Comparison of ENCODE assay signal across 10 cellular contexts in the genomic region with DNA sequence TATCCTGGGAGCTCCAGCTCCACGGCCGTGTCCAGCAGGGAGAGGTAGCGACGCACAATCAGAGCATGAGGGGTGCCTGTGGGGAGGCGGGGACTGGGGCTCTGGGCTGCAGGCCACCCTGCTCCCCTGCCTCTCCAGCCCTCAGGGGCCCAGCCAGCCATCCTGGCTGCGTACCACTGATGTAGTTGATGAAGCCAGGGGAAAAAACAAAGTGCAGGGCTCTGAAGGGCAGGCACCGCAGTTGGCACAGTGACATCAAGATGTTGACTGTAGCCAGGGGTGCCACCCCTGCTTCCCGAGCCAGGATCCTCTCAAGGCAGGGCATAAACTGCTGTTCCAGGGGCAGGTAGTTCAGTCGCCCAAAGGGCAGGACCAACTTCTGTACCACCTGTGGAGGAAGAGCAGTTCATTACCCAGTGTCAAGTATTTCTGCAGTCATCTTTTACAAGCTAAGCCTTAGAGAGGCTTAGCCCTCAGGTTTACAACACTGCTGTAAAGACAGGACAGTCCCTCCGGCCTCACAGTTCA. TPM values are rescaled to one million over a fixed set of nuclear protein-coding genes. Genes with fewer than 3 reads are reported as not detected.
DNase-seq lines count a peak whose midpoint lies in the region; ATAC-seq and TF ChIP-seq lines count a peak whose summit lies in the region.
"Had no signal": no experiment of that assay in that cellular context is flagged by ENCODE, and none has a peak within 500 bp of the region (broad histone marks: within the 10 kb centered on the region; RNA-seq: fewer than 3 reads in every experiment).

No MANE protein-coding gene starts in this region.

- no peak overlapping the region for H3K27ac ChIP-seq in mesenchymal stem cell (ENCODE audit: low read length, poor library complexity, severe bottlenecking)
- H3K27ac ChIP-seq: ovary had no signal

- no peak overlapping the region for H3K4me2 ChIP-seq in mesenchymal stem cell (ENCODE audit: low read length, poor library complexity, severe bottlenecking)

- H2BK5ac ChIP-seq in mesenchymal stem cell (ENCODE audit: low read depth, low read length, poor library complexity, severe bottlenecking) = no peak overlapping the region

- TF ChIP-seq CTCF in GM10248 (IDR thresholded peaks at IDR 0.05; ENCODE audit: control extremely low read depth, extremely low read depth, low read depth, missing control alignments) (no peak), CD14-positive monocyte (IDR thresholded peaks at IDR 0.05) (no peak)

- H3K18ac ChIP-seq in mesenchymal stem cell (ENCODE audit: low read depth in 1 of 2, low read length in 2 of 2) = peak overlapping the region in 1 of 2 experiments; percentile 70

- CTCF ChIA-PET in GM10248 (lab: Yijun Ruan, JAX) = interaction anchor here (0.9 to 1.9 kb wide), 9 partner anchors 10 to 93 kb away, joined by 3 to 8 read pairs (median 3); a partner anchor contains a TSS

- H3K23ac ChIP-seq in mesenchymal stem cell (ENCODE audit: low read length in 2 of 2) = no peak overlapping the region

- H3K9me3 ChIP-seq in mesenchymal stem cell (ENCODE audit: control insufficient read depth, low read length) = no peaks in the 10 kb centered on the region
- H3K9me3 ChIP-seq: ovary had no signal

- H2AFZ ChIP-seq in mesenchymal stem cell (ENCODE audit: low read depth, low read length) = no peak overlapping the region

- POLR2A ChIA-PET in GM10248 (lab: Yijun Ruan, JAX) = no interaction called here

- peak overlapping the region; percentile 41 for H4K8ac ChIP-seq in mesenchymal stem cell (ENCODE audit: low read length)

- H2AK5ac ChIP-seq in mesenchymal stem cell (ENCODE audit: low read length, severe bottlenecking) = no peak overlapping the region

- H3K4me1 Mint-ChIP-seq in stimulated activated naive CD8-positive, alpha-beta T cell treated with anti-CD3 and anti-CD28 coated beads, Interleukin-15, Interleukin-2, amounts not matched to agents 100 ng/mL and 50 ng/mL, for 24 hours (ENCODE audit: low read depth) = peaks cover 31% of the 10 kb centered on the region
- H3K4me1 Mint-ChIP-seq in activated T-helper 17 cell treated with anti-CD3 and anti-CD28 coated beads, Interleukin-2, amount 50 U/mL, for 72 hours = peaks cover 3% of the 10 kb centered on the region
- peaks cover 21% of the 10 kb centered on the region for H3K4me1 Mint-ChIP-seq in CD14-positive monocyte

- H3K36me3 Mint-ChIP-seq in stimulated activated naive CD8-positive, alpha-beta T cell treated with anti-CD3 and anti-CD28 coated beads, Interleukin-15, Interleukin-2, amounts not matched to agents 100 ng/mL and 50 ng/mL, for 24 hours (ENCODE audit: low read depth) = peaks cover 34% of the 10 kb centered on the region
- H3K36me3 Mint-ChIP-seq in activated T-helper 17 cell treated with anti-CD3 and anti-CD28 coated beads, Interleukin-2, amount 50 U/mL, for 72 hours (ENCODE audit: low read depth) = peaks cover 68% of the 10 kb centered on the region
- H3K36me3 Mint-ChIP-seq in CD14-positive monocyte = peaks cover 30 to 41% of the 10 kb centered on the region in 2 donors

- peak overlapping the region in 1 of 2 experiments; percentile 41 for H3K14ac ChIP-seq in mesenchymal stem cell (ENCODE audit: low read length in 2 of 2)

- peaks cover 31% of the 10 kb centered on the region for H3K79me1 ChIP-seq in mesenchymal stem cell (replicated peaks; ENCODE audit: low read length, poor library complexity, severe bottlenecking)

- no peak overlapping the region for H3K4me3 ChIP-seq in mesenchymal stem cell (ENCODE audit: insufficient read depth in 1 of 2, low read depth in 1 of 2, low read length in 2 of 2)
- H3K4me3 ChIP-seq: ovary had no signal

- peak overlapping the region; percentile 94 for H3K9ac ChIP-seq in mesenchymal stem cell (ENCODE audit: low read length)

- H3K4me1 ChIP-seq in mesenchymal stem cell (ENCODE audit: control insufficient read depth, insufficient read depth, low read depth, low read length) = peaks cover 45% of the 10 kb centered on the region

- peak overlapping the region; percentile 10 to 27 for H3K4ac ChIP-seq in mesenchymal stem cell (ENCODE audit: low read depth in 1 of 2, low read length in 2 of 2)

- DNase-seq in stimulated activated naive CD8-positive, alpha-beta T cell treated with anti-CD3 and anti-CD28 coated beads, Interleukin-15, Interleukin-2, amounts not matched to agents 100 U/mL and 50 U/mL, for 24 hours = no peak
- DNase-seq in mesenchymal stem cell (no peak), GM10248 (ENCODE audit: extremely low spot score) (no peak), CD14-positive monocyte (ENCODE audit: low spot score) (no peak), NCI-H510A treated with DMSO at 0.1 percent for 48 hours (lab: John Stamatoyannopoulos, UW) (no peak)
- DNase-seq: stimulated activated CD4-positive, alpha-beta T cell treated with anti-CD3 and anti-CD28 coated beads, Interleukin-4, amount 100 ng/mL, for 4 hours had no signal

- WGBS in mesenchymal stem cell = 79% methylated on average over 10 of the region's 10 CpGs

- H3K27me3 Mint-ChIP-seq in stimulated activated naive CD8-positive, alpha-beta T cell treated with anti-CD3 and anti-CD28 coated beads, Interleukin-15, Interleukin-2, amounts not matched to agents 100 ng/mL and 50 ng/mL, for 24 hours = no peaks in the 10 kb centered on the region
- H3K27me3 Mint-ChIP-seq in activated T-helper 17 cell treated with anti-CD3 and anti-CD28 coated beads, Interleukin-2, amount 50 U/mL, for 72 hours = no peaks in the 10 kb centered on the region
- peaks cover 0 to 1% (median 0%) of the 10 kb centered on the region in 3 donors for H3K27me3 Mint-ChIP-seq in CD14-positive monocyte (ENCODE audit: low read depth in 3 of 3)

- H3K4me3 Mint-ChIP-seq in stimulated activated naive CD8-positive, alpha-beta T cell treated with anti-CD3 and anti-CD28 coated beads, Interleukin-15, Interleukin-2, amounts not matched to agents 100 ng/mL and 50 ng/mL, for 24 hours = peak overlapping the region; percentile 27
- peak overlapping the region; percentile 87 for H3K4me3 Mint-ChIP-seq in activated T-helper 17 cell treated with anti-CD3 and anti-CD28 coated beads, Interleukin-2, amount 50 U/mL, for 72 hours
- peak overlapping the region in 1 of 2 donors; percentile 56 for H3K4me3 Mint-ChIP-seq in CD14-positive monocyte

- H4K91ac ChIP-seq in mesenchymal stem cell (ENCODE audit: low read length) = peak overlapping the region; percentile 77

- H3K9me3 Mint-ChIP-seq in stimulated activated naive CD8-positive, alpha-beta T cell treated with anti-CD3 and anti-CD28 coated beads, Interleukin-15, Interleukin-2, amounts not matched to agents 100 ng/mL and 50 ng/mL, for 24 hours = no peaks in the 10 kb centered on the region
- no peaks in the 10 kb centered on the region for H3K9me3 Mint-ChIP-seq in activated T-helper 17 cell treated with anti-CD3 and anti-CD28 coated beads, Interleukin-2, amount 50 U/mL, for 72 hours
- H3K9me3 Mint-ChIP-seq in CD14-positive monocyte = peaks cover 0 to 3% (median 0%) of the 10 kb centered on the region in 7 donors

- intact Hi-C loops in CD14-positive monocyte (cut with micrococcal nuclease) = loop anchor here in 1 of 2 donors (2.0 to 5.0 kb wide), 2 partner anchors 15 to 35 kb away; no protein-coding TSS in a partner anchor

- no peak for ATAC-seq in stimulated activated naive CD8-positive, alpha-beta T cell treated with anti-CD3 and anti-CD28 coated beads, Interleukin-15, Interleukin-2, amounts not matched to agents 100 U/mL and 50 U/mL, for 24 hours
- ATAC-seq in activated T-helper 17 cell treated with anti-CD3 and anti-CD28 coated beads, Interleukin-2, amount 50 U/mL, for 72 hours (replicated peaks) = no peak
- ATAC-seq in HG02763 (IDR thresholded peaks at IDR 0.05; ENCODE audit: unreplicated experiment) = no peak

- peak overlapping the region; percentile 55 to 82 for H2BK12ac ChIP-seq in mesenchymal stem cell (ENCODE audit: low read length in 2 of 2)

- peak overlapping the region; percentile 24 for H3K27ac Mint-ChIP-seq in stimulated activated naive CD8-positive, alpha-beta T cell treated with anti-CD3 and anti-CD28 coated beads, Interleukin-15, Interleukin-2, amounts not matched to agents 100 ng/mL and 50 ng/mL, for 24 hours
- peak overlapping the region; percentile 10 for H3K27ac Mint-ChIP-seq in activated T-helper 17 cell treated with anti-CD3 and anti-CD28 coated beads, Interleukin-2, amount 50 U/mL, for 72 hours
- H3K27ac Mint-ChIP-seq in CD14-positive monocyte = peak overlapping the region in 2 of 7 donors; percentile 21 to 24

- H3K36me3 ChIP-seq in mesenchymal stem cell (ENCODE audit: control insufficient read depth in 1 of 2, insufficient read depth in 2 of 2, low read depth in 1 of 2, low read length in 2 of 2) = peaks cover 52 to 78% of the 10 kb centered on the region in 2 experiments
- H3K36me3 ChIP-seq: ovary had no signal

- H3K27me3 ChIP-seq in mesenchymal stem cell (ENCODE audit: control insufficient read depth in 1 of 2, insufficient read depth in 1 of 2, low read length in 2 of 2) = no peaks in the 10 kb centered on the region
- H3K27me3 ChIP-seq: ovary had no signal

- peak overlapping the region; percentile 22 for H2BK120ac ChIP-seq in mesenchymal stem cell (ENCODE audit: low read depth, low read length)

- peak overlapping the region; percentile 17 for H2BK15ac ChIP-seq in mesenchymal stem cell (ENCODE audit: low read depth, poor library complexity, severe bottlenecking)

RNA-seq across cellular contexts. Expression of a gene that starts 2.8 kb away (rescaled TPM):
- 10 to 100 TPM; 63.3 to 71.1 TPM for total RNA-seq in activated T-helper 17 cell treated with anti-CD3 and anti-CD28 coated beads, Interleukin-2, amount 50 U/mL, for 72 hours
- polyA plus RNA-seq in mesenchymal stem cell (2013, experiment 1 of 2) = 72.5 TPM
- 69.4 TPM for polyA plus RNA-seq in mesenchymal stem cell (2013, experiment 2 of 2)
- 10 to 100 TPM; 34.7 to 38.6 TPM for polyA plus RNA-seq in CD14-positive monocyte

RNA-seq across cellular contexts. Expression of a gene that starts 5.5 kb away (rescaled TPM):
- 10 to 100 TPM; 72.7 to 78.4 TPM for total RNA-seq in activated T-helper 17 cell treated with anti-CD3 and anti-CD28 coated beads, Interleukin-2, amount 50 U/mL, for 72 hours
- polyA plus RNA-seq in mesenchymal stem cell (2013, experiment 1 of 2) = 56.8 TPM
- 53.5 TPM for polyA plus RNA-seq in mesenchymal stem cell (2013, experiment 2 of 2)
- 10 to 100 TPM; 17.4 to 19.8 TPM for polyA plus RNA-seq in CD14-positive monocyte

RNA-seq across cellular contexts. Expression of a gene that starts 8.5 kb away (rescaled TPM):
- 10 to 100 TPM; 45.0 to 58.6 TPM for total RNA-seq in activated T-helper 17 cell treated with anti-CD3 and anti-CD28 coated beads, Interleukin-2, amount 50 U/mL, for 72 hours
- polyA plus RNA-seq in mesenchymal stem cell (2013, experiment 1 of 2) = 55.8 TPM
- polyA plus RNA-seq in mesenchymal stem cell (2013, experiment 2 of 2) = 53.0 TPM
- 1 to 10 TPM; 6.4 to 6.8 TPM for polyA plus RNA-seq in CD14-positive monocyte

RNA-seq across cellular contexts. Expression of a gene that starts 18.4 kb away (rescaled TPM):
- total RNA-seq in activated T-helper 17 cell treated with anti-CD3 and anti-CD28 coated beads, Interleukin-2, amount 50 U/mL, for 72 hours = 100 to 1,000 TPM; 114 to 135 TPM
- polyA plus RNA-seq in mesenchymal stem cell (2013, experiment 1 of 2) = 140 TPM
- polyA plus RNA-seq in mesenchymal stem cell (2013, experiment 2 of 2) = 133 TPM
- polyA plus RNA-seq in CD14-positive monocyte = 10 to 100 TPM; 21.6 to 23.8 TPM

RNA-seq across cellular contexts. Expression of a gene that starts 20.1 kb away (rescaled TPM):
- total RNA-seq in activated T-helper 17 cell treated with anti-CD3 and anti-CD28 coated beads, Interleukin-2, amount 50 U/mL, for 72 hours = 10 to 100 TPM in 1 of 2 donors, 1 to 10 TPM in 1; 9.0 to 23.4 TPM
- 20.3 TPM for polyA plus RNA-seq in mesenchymal stem cell (2013, experiment 1 of 2)
- polyA plus RNA-seq in mesenchymal stem cell (2013, experiment 2 of 2) = 21.3 TPM
- 10 to 100 TPM; 24.9 to 31.2 TPM for polyA plus RNA-seq in CD14-positive monocyte
